ENCODE assay signal across 23 cellular contexts in the genomic region with DNA sequence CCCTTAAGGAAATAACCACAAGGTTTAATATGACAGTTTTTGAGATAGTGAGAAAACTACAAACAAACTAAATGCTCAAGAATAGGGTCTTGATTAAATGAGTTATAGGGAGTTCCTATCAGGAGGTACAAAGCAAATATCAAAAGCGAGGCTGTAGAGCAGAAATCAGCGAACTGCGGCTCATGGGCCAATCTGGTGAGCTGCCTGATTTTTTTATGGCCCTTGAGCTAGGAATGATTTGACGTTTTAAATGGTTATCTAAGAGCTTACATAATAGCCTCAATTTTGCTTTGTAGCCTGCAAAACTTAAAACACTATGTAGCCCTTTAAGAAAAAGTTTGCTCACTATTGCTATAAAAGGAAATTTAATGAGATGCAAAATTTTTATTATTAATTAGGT.
A peak's percentile ranks its signal among the peaks of the same experiment; 100 is the strongest.
DNase-seq lines count a peak whose midpoint lies in the region; ATAC-seq and TF ChIP-seq lines count a peak whose summit lies in the region.
"Had no signal": no experiment of that assay in that cellular context is flagged by ENCODE, and none has a peak within 500 bp of the region (broad histone marks: within the 10 kb centered on the region; RNA-seq: fewer than 3 reads in every experiment).

No MANE protein-coding gene starts in this region.

- peaks cover 0 to 3% of the 10 kb centered on the region in 2 donors for H3K9me3 Mint-ChIP-seq in natural killer cell
- peaks cover 5% of the 10 kb centered on the region for H3K9me3 Mint-ChIP-seq in natural killer cell treated with Interleukin-12 subunit alpha and Interleukin-12 subunit beta and Interleukin-15 and Interleukin-18, amount 100 ng/mL, for 72 hours
- H3K9me3 Mint-ChIP-seq: CD4-positive, alpha-beta T cell had no signal

- H3K36me3 Mint-ChIP-seq in natural killer cell = peaks cover 7% of the 10 kb centered on the region
- peaks cover 6% of the 10 kb centered on the region for H3K36me3 Mint-ChIP-seq in natural killer cell treated with Interleukin-12 subunit alpha and Interleukin-12 subunit beta and Interleukin-15 and Interleukin-18, amount 100 ng/mL, for 72 hours

- DNase-seq in natural killer cell (no peak), left colon (no peak), sciatic nerve (ENCODE audit: low spot score) (no peak), NOMO-1 treated with dmso at 0.1 percent for 144 hours (lab: John Stamatoyannopoulos, UW; ENCODE audit: unreplicated experiment) (no peak), NCI-H510A treated with DMSO at 0.1 percent for 48 hours (lab: John Stamatoyannopoulos, UW) (no peak), erythroblast (lab: John Stamatoyannopoulos, UW) (no peak), NCI-H345 treated with DMSO at 0.1 percent for 48 hours (lab: John Stamatoyannopoulos, UW; ENCODE audit: unreplicated experiment) (no peak)
- DNase-seq in natural killer cell treated with Interleukin-12 subunit alpha and Interleukin-12 subunit beta and Interleukin-15 and Interleukin-18, amount 100 ng/mL, for 72 hours (ENCODE audit: low spot score) = no peak
- DNase-seq: AML-193; CD4-positive, alpha-beta T cell; COR-L47; GOT3; HFFc6; NCI-H1092 treated with DMSO at 0.1 percent for 48 hours; NCI-H1436; NCI-H187; NCI-H345; NCI-H524 treated with DMSO at 0.1 percent for 48 hours; NCI-H774; PC-3 had no signal

- no peaks in the 10 kb centered on the region for H3K27me3 Mint-ChIP-seq in natural killer cell (ENCODE audit: low read depth in 2 of 2)
- H3K27me3 Mint-ChIP-seq in natural killer cell treated with Interleukin-12 subunit alpha and Interleukin-12 subunit beta and Interleukin-15 and Interleukin-18, amount 100 ng/mL, for 72 hours = no peaks in the 10 kb centered on the region
- H3K27me3 Mint-ChIP-seq: CD4-positive, alpha-beta T cell had no signal

- H3K4me3 Mint-ChIP-seq in natural killer cell = no peak overlapping the region
- H3K4me3 Mint-ChIP-seq in natural killer cell treated with Interleukin-12 subunit alpha and Interleukin-12 subunit beta and Interleukin-15 and Interleukin-18, amount 100 ng/mL, for 72 hours = no peak overlapping the region
- H3K4me3 Mint-ChIP-seq: CD4-positive, alpha-beta T cell; HFFc6 had no signal

- no peak for TF ChIP-seq POLR2A in erythroblast (IDR thresholded peaks at IDR 0.05; ENCODE audit: low read length)

- TF ChIP-seq CTCF in natural killer cell (IDR thresholded peaks at IDR 0.05) = no peak

- no peak for ATAC-seq in natural killer cell
- no peak for ATAC-seq in natural killer cell treated with Interleukin-12 subunit alpha and Interleukin-12 subunit beta and Interleukin-15 and Interleukin-18, amount 100 ng/mL, for 72 hours
- ATAC-seq in left colon = peak; percentile 74
- ATAC-seq in sciatic nerve = peak; percentile 31
- ATAC-seq: A549, HepG2, K562, PC-3 had no signal

- peaks cover 82 to 83% of the 10 kb centered on the region in 2 donors for H3K4me1 Mint-ChIP-seq in natural killer cell
- H3K4me1 Mint-ChIP-seq in natural killer cell treated with Interleukin-12 subunit alpha and Interleukin-12 subunit beta and Interleukin-15 and Interleukin-18, amount 100 ng/mL, for 72 hours (ENCODE audit: low read depth in 2 of 2) = peaks cover 57 to 66% of the 10 kb centered on the region in 2 donors

- peak overlapping the region; percentile 71 to 87 for H3K27ac Mint-ChIP-seq in natural killer cell
- no peak overlapping the region for H3K27ac Mint-ChIP-seq in natural killer cell treated with Interleukin-12 subunit alpha and Interleukin-12 subunit beta and Interleukin-15 and Interleukin-18, amount 100 ng/mL, for 72 hours
- H3K27ac Mint-ChIP-seq: HFFc6 had no signal

- intact Hi-C loops in natural killer cell (cut with micrococcal nuclease) = loop anchor here (5.0 kb wide), 1 partner anchor 56 kb away; no protein-coding TSS in a partner anchor
- intact Hi-C loops in left colon (cut with DNase I, micrococcal nuclease) = no loop called here
- intact Hi-C loops in sciatic nerve (cut with DNase I) = no loop called here

Comparison
In these comparisons a context has a peak if more than half of its experiments do, and no peak if none do; other contexts are left out.
1. H3K27ac Mint-ChIP-seq: peak in natural killer cell (2 of 2); none in natural killer cell treated with Interleukin-12 subunit alpha and Interleukin-12 subunit beta and Interleukin-15 and Interleukin-18, amount 100 ng/mL, for 72 hours (0 of 2).
2. ATAC-seq: peak in left colon (single experiment) and sciatic nerve (single experiment); none in natural killer cell (0 of 3) and natural killer cell treated with Interleukin-12 subunit alpha and Interleukin-12 subunit beta and Interleukin-15 and Interleukin-18, amount 100 ng/mL, for 72 hours (0 of 2).